1 cellular context compared by ENCODE assay signal in genomic region chr4:150973626-150974250, GRCh38.
TF ChIP-seq lines count a peak whose summit lies in the region.

No MANE protein-coding gene starts in this region.

TF ChIP-seq in HepG2, 621 proteins besides CTCF, POLR2A, EP300 and RAD21 (continued from another document):
- TF ChIP-seq IKZF5 (CRISPR knock-in tag; IDR thresholded peaks at IDR 0.05): no peak
- TF ChIP-seq KDM3A (CRISPR knock-in tag; IDR thresholded peaks at IDR 0.05; ENCODE audit: low read depth): 0 out of 2 replicates have a peak, but pooled peaks have one; percentile 23
- TF ChIP-seq ARHGAP35 (CRISPR knock-in tag; IDR thresholded peaks at IDR 0.05; ENCODE audit: borderline replicate concordance): no peak
- peak; percentile 41; the same call in 1 of the 2 replicates for TF ChIP-seq SAP130 (CRISPR knock-in tag; IDR thresholded peaks at IDR 0.05; ENCODE audit: low read depth)
